Comparison of ENCODE assay signal across 16 cellular contexts in genomic region chr12:6863033-6863432, GRCh38. TPM values are rescaled to one million over a fixed set of nuclear protein-coding genes. Genes with fewer than 3 reads are reported as not detected.
DNase-seq lines count a peak whose midpoint lies in the region; ATAC-seq and TF ChIP-seq lines count a peak whose summit lies in the region.
"Had no signal": no experiment of that assay in that cellular context is flagged by ENCODE, and none has a peak within 500 bp of the region (broad histone marks: within the 10 kb centered on the region; RNA-seq: fewer than 3 reads in every experiment).

No MANE protein-coding gene starts in this region.

- H3K4me1 ChIP-seq in osteoblast (ENCODE audit: insufficient read depth, low read length): peaks cover 11% of the 10 kb centered on the region

- no peak overlapping the region for H3K4me2 ChIP-seq in osteoblast (ENCODE audit: insufficient read depth, low read length)
- H3K4me2 ChIP-seq: BLaER1 treated with 17β-estradiol and CSF1 and Interleukin-3, amounts not matched to agents 10 nM and 100 nM had no signal

- H3K27ac ChIP-seq in osteoblast (ENCODE audit: low read depth, low read length): peak overlapping the region; percentile 74
- H3K27ac ChIP-seq: BLaER1 treated with 17β-estradiol and CSF1 and Interleukin-3, amounts not matched to agents 10 nM and 100 nM; HL-60 had no signal

- H3K4me1 Mint-ChIP-seq in natural killer cell treated with Interleukin-12 subunit alpha and Interleukin-12 subunit beta and Interleukin-15 and Interleukin-18, amount 100 ng/mL, for 72 hours (ENCODE audit: low read depth in 2 of 2): peaks cover under 1 to 3% of the 10 kb centered on the region in 2 donors
- H3K4me1 Mint-ChIP-seq in natural killer cell (peaks cover 0 to 5% of the 10 kb centered on the region in 2 donors), chondrocyte (ENCODE audit: low read depth) (peaks cover 8% of the 10 kb centered on the region)

- H3K27ac Mint-ChIP-seq in natural killer cell treated with Interleukin-12 subunit alpha and Interleukin-12 subunit beta and Interleukin-15 and Interleukin-18, amount 100 ng/mL, for 72 hours: no peak overlapping the region
- H3K27ac Mint-ChIP-seq in natural killer cell (no peak overlapping the region), chondrocyte (ENCODE audit: unreplicated experiment) (no peak overlapping the region)
- H3K27ac Mint-ChIP-seq: H9 had no signal

- H3K27me3 ChIP-seq in osteoblast (ENCODE audit: insufficient read depth, low read length): no peaks in the 10 kb centered on the region
- H3K27me3 ChIP-seq: BLaER1 treated with 17β-estradiol and CSF1 and Interleukin-3, amounts not matched to agents 10 nM and 100 nM had no signal

- peaks cover 6% of the 10 kb centered on the region for H3K79me2 ChIP-seq in osteoblast (ENCODE audit: insufficient read depth, low read length)

- no peaks in the 10 kb centered on the region for H3K27me3 Mint-ChIP-seq in natural killer cell treated with Interleukin-12 subunit alpha and Interleukin-12 subunit beta and Interleukin-15 and Interleukin-18, amount 100 ng/mL, for 72 hours
- H3K27me3 Mint-ChIP-seq in natural killer cell (ENCODE audit: low read depth in 2 of 2): no peaks in the 10 kb centered on the region
- no peaks in the 10 kb centered on the region for H3K27me3 Mint-ChIP-seq in chondrocyte (ENCODE audit: low read depth)
- H3K27me3 Mint-ChIP-seq: CD4-positive, CD25-positive, alpha-beta regulatory T cell had no signal

- H3K9me3 Mint-ChIP-seq in natural killer cell treated with Interleukin-12 subunit alpha and Interleukin-12 subunit beta and Interleukin-15 and Interleukin-18, amount 100 ng/mL, for 72 hours: no peaks in the 10 kb centered on the region
- H3K9me3 Mint-ChIP-seq in natural killer cell (no peaks in the 10 kb centered on the region), chondrocyte (ENCODE audit: low read depth) (no peaks in the 10 kb centered on the region)
- H3K9me3 Mint-ChIP-seq: CD4-positive, CD25-positive, alpha-beta regulatory T cell; H9 had no signal

- TF ChIP-seq CTCF in natural killer cell (IDR thresholded peaks at IDR 0.05) (no peak), chondrocyte (IDR thresholded peaks at IDR 0.05) (no peak), osteoblast (IDR thresholded peaks at IDR 0.05; ENCODE audit: extremely low read depth, low read depth, low read length) (no peak)

- peak; percentile 40 for DNase-seq in natural killer cell treated with Interleukin-12 subunit alpha and Interleukin-12 subunit beta and Interleukin-15 and Interleukin-18, amount 100 ng/mL, for 72 hours (ENCODE audit: low spot score)
- no peak for DNase-seq in natural killer cell
- DNase-seq in chondrocyte (ENCODE audit: low spot score): peak; percentile 60
- DNase-seq in osteoblast (ENCODE audit: insufficient read length, low spot score, missing footprints): peak; percentile 13
- no peak for DNase-seq in NCI-H446 (lab: John Stamatoyannopoulos, UW)
- DNase-seq in cerebellum (ENCODE audit: low spot score): no peak
- DNase-seq: ACHN; Calu3; CD4-positive, CD25-positive, alpha-beta regulatory T cell; DMS 273 treated with DMSO at 0.1 percent for 48 hours; GOT3; H9 had no signal

- intact Hi-C loops in natural killer cell (cut with micrococcal nuclease): no loop called here

- H3K4me3 ChIP-seq in osteoblast (ENCODE audit: insufficient read depth, low read length): no peak overlapping the region
- H3K4me3 ChIP-seq: BLaER1 treated with 17β-estradiol and CSF1 and Interleukin-3, amounts not matched to agents 10 nM and 100 nM; GM12878 had no signal

- ATAC-seq in natural killer cell treated with Interleukin-12 subunit alpha and Interleukin-12 subunit beta and Interleukin-15 and Interleukin-18, amount 100 ng/mL, for 72 hours: no peak
- ATAC-seq in natural killer cell (no peak), GM21360 (IDR thresholded peaks at IDR 0.05; ENCODE audit: unreplicated experiment) (no peak)
- ATAC-seq: GM12878 had no signal

- H2AFZ ChIP-seq in osteoblast (ENCODE audit: low read length): no peak overlapping the region

- peaks cover 67% of the 10 kb centered on the region for H3K36me3 ChIP-seq in osteoblast (ENCODE audit: insufficient read depth, low read length)

- H4K20me1 ChIP-seq in osteoblast (ENCODE audit: insufficient read depth, low read length): peaks cover 2% of the 10 kb centered on the region

- H3K36me3 Mint-ChIP-seq in natural killer cell treated with Interleukin-12 subunit alpha and Interleukin-12 subunit beta and Interleukin-15 and Interleukin-18, amount 100 ng/mL, for 72 hours: peaks cover 5% of the 10 kb centered on the region
- H3K36me3 Mint-ChIP-seq in natural killer cell (peaks cover 6% of the 10 kb centered on the region), chondrocyte (ENCODE audit: low read depth) (peaks cover 39% of the 10 kb centered on the region)

- no peak overlapping the region for H3K4me3 Mint-ChIP-seq in natural killer cell treated with Interleukin-12 subunit alpha and Interleukin-12 subunit beta and Interleukin-15 and Interleukin-18, amount 100 ng/mL, for 72 hours
- H3K4me3 Mint-ChIP-seq in natural killer cell (no peak overlapping the region), chondrocyte (ENCODE audit: unreplicated experiment) (no peak overlapping the region)
- H3K4me3 Mint-ChIP-seq: H9 had no signal

- H3K9me3 ChIP-seq in osteoblast (ENCODE audit: low read depth, low read length): no peaks in the 10 kb centered on the region
- H3K9me3 ChIP-seq: BLaER1 treated with 17β-estradiol and CSF1 and Interleukin-3, amounts not matched to agents 10 nM and 100 nM had no signal

RNA-seq across cellular contexts. Expression of gene TPI1, which starts 4.3 kb away (rescaled TPM):
- 1,000 to 10,000 TPM; 1,157 to 1,903 TPM for total RNA-seq in natural killer cell treated with Interleukin-12 subunit alpha and Interleukin-12 subunit beta and Interleukin-15 and Interleukin-18, amount 100 ng/mL, for 72 hours
- total RNA-seq in natural killer cell (100 to 1,000 TPM; 167 to 196 (median 189) TPM), chondrocyte (430 to 562 TPM (median 551 TPM) in 3 replicates), osteoblast (385 and 553 TPM in 2 replicates), cerebellum (270 TPM)

RNA-seq across cellular contexts. Expression of gene SPSB2, which starts 10.1 kb away (rescaled TPM):
- 1 to 10 TPM; 6.0 to 6.9 TPM for total RNA-seq in natural killer cell treated with Interleukin-12 subunit alpha and Interleukin-12 subunit beta and Interleukin-15 and Interleukin-18, amount 100 ng/mL, for 72 hours
- total RNA-seq in natural killer cell (10 to 100 TPM in 1 of 3 donors, 1 to 10 TPM in 2; 8.1 to 19.1 (median 8.4) TPM), chondrocyte (7.6 to 11.8 TPM (median 7.9 TPM) in 3 replicates), osteoblast (11.5 and 11.9 TPM in 2 replicates), cerebellum (3.1 TPM)

RNA-seq across cellular contexts. Expression of gene USP5, which starts 11.1 kb away (rescaled TPM):
- total RNA-seq in natural killer cell treated with Interleukin-12 subunit alpha and Interleukin-12 subunit beta and Interleukin-15 and Interleukin-18, amount 100 ng/mL, for 72 hours: 100 to 1,000 TPM in 1 of 2 donors, 10 to 100 TPM in 1; 91.7 to 105 TPM
- total RNA-seq in natural killer cell (10 to 100 TPM; 48.3 to 67.2 (median 57.2) TPM), chondrocyte (103 to 147 TPM (median 106 TPM) in 3 replicates), osteoblast (65.7 and 77.1 TPM in 2 replicates), cerebellum (45.4 TPM)

RNA-seq across cellular contexts. Expression of gene CDCA3, which starts 11.9 kb away (rescaled TPM):
- total RNA-seq in natural killer cell treated with Interleukin-12 subunit alpha and Interleukin-12 subunit beta and Interleukin-15 and Interleukin-18, amount 100 ng/mL, for 72 hours: 100 to 1,000 TPM in 1 of 2 donors, 10 to 100 TPM in 1; 40.7 to 105 TPM
- 1 to 10 TPM; 1.4 to 3.3 (median 1.4) TPM for total RNA-seq in natural killer cell
- total RNA-seq in chondrocyte: 4.1 to 7.5 TPM (median 5.6 TPM) in 3 replicates
- total RNA-seq in osteoblast: 4.0 and 5.0 TPM in 2 replicates
- 10.2 TPM for total RNA-seq in cerebellum

RNA-seq across cellular contexts. Expression of gene GNB3, which starts 22.3 kb away (rescaled TPM):
- total RNA-seq in natural killer cell treated with Interleukin-12 subunit alpha and Interleukin-12 subunit beta and Interleukin-15 and Interleukin-18, amount 100 ng/mL, for 72 hours: not detected
- total RNA-seq in natural killer cell: not detected
- 10.2 to 11.5 TPM (median 10.9 TPM) in 3 replicates for total RNA-seq in chondrocyte
- 1.4 and 2.7 TPM in 2 replicates for total RNA-seq in osteoblast
- total RNA-seq in cerebellum: 5.5 TPM
- total RNA-seq: Calu3; CD4-positive, CD25-positive, alpha-beta regulatory T cell had no signal

Comparison
In these comparisons a context has a peak if more than half of its experiments do, and no peak if none do; other contexts are left out.
1. DNase-seq: peak in natural killer cell treated with Interleukin-12 subunit alpha and Interleukin-12 subunit beta and Interleukin-15 and Interleukin-18, amount 100 ng/mL, for 72 hours (single experiment), chondrocyte (single experiment) and osteoblast (single experiment); none in natural killer cell (single experiment), NCI-H446 (0 of 2) and cerebellum (single experiment).